In genomic region chr12:12883369-12884001, GRCh38 we compare ENCODE assay signal across 1 cellular context.
A peak's percentile ranks its signal among the peaks of the same experiment; 100 is the strongest.
TF ChIP-seq lines count a peak whose summit lies in the region.

No MANE protein-coding gene starts in this region.

TF ChIP-seq in HEK293, 187 proteins besides CTCF, POLR2A, EP300 and RAD21 (continued from another document and continues in another):
- TF ChIP-seq ZNF629 (tag by site-specific recombination; IDR thresholded peaks at IDR 0.05) (peak; percentile 52; the same call in 1 of the 2 replicates), ZBTB7A (tag by site-specific recombination; IDR thresholded peaks at IDR 0.05; ENCODE audit: low read depth) (no peak), ZNF792 (tag by site-specific recombination; IDR thresholded peaks at IDR 0.05) (no peak), ZNF354C (tag by site-specific recombination; IDR thresholded peaks at IDR 0.05; ENCODE audit: borderline replicate concordance, low read depth) (no peak), ZNF10 (tag by site-specific recombination; IDR thresholded peaks at IDR 0.05) (no peak), ZFP41 (tag by site-specific recombination; IDR thresholded peaks at IDR 0.05; ENCODE audit: borderline replicate concordance) (no peak), SP7 (tag by site-specific recombination; IDR thresholded peaks at IDR 0.05) (peak; percentile 21; the same call in 1 of the 2 replicates), ZNF664 (tag by site-specific recombination; IDR thresholded peaks at IDR 0.05) (no peak), ZIC2 (tag by site-specific recombination; IDR thresholded peaks at IDR 0.05) (no peak), SCRT1 (tag by site-specific recombination; IDR thresholded peaks at IDR 0.05; ENCODE audit: borderline replicate concordance) (no peak), YY1 (tag by site-specific recombination; IDR thresholded peaks at IDR 0.05) (no peak), ZNF76 (tag by site-specific recombination; IDR thresholded peaks at IDR 0.05; ENCODE audit: borderline replicate concordance, low read depth) (no peak), HOXD13 (CRISPR knock-in tag; IDR thresholded peaks at IDR 0.05; ENCODE audit: borderline replicate concordance) (peak; percentile 36; the same call in 1 of the 2 replicates), ZNF202 (tag by site-specific recombination; IDR thresholded peaks at IDR 0.05; ENCODE audit: borderline replicate concordance) (no peak), ZNF280C (tag by site-specific recombination; IDR thresholded peaks at IDR 0.05) (no peak), TRIM28 (IDR thresholded peaks at IDR 0.05; ENCODE audit: borderline replicate concordance, low read length) (peak; percentile 68; the same call in 1 of the 2 replicates), ZNF2 (tag by site-specific recombination; IDR thresholded peaks at IDR 0.05) (no peak), HOXC10 (CRISPR knock-in tag; IDR thresholded peaks at IDR 0.05) (no peak), ZBTB48 (tag by site-specific recombination; IDR thresholded peaks at IDR 0.05) (no peak), ZNF426 (tag by site-specific recombination; IDR thresholded peaks at IDR 0.05) (no peak), ZNF48 (tag by site-specific recombination; IDR thresholded peaks at IDR 0.05) (no peak), PRDM6 (tag by site-specific recombination; IDR thresholded peaks at IDR 0.05) (peak; percentile 98), ZNF394 (tag by site-specific recombination; IDR thresholded peaks at IDR 0.05; ENCODE audit: borderline replicate concordance) (no peak), ZXDB (tag by site-specific recombination; IDR thresholded peaks at IDR 0.05) (peak; percentile 54; the same call in 1 of the 2 replicates), ZNF544 (tag by site-specific recombination; IDR thresholded peaks at IDR 0.05) (no peak), ZNF621 (tag by site-specific recombination; IDR thresholded peaks at IDR 0.05) (no peak), ZNF391 (tag by site-specific recombination; IDR thresholded peaks at IDR 0.05; ENCODE audit: borderline replicate concordance, low read depth) (no peak), ZNF518A (tag by site-specific recombination; conservative IDR thresholded peaks at IDR 0.05; ENCODE audit: low read depth) (no peak), ZFHX2 (tag by site-specific recombination; conservative IDR thresholded peaks at IDR 0.05) (no peak), ZNF19 (tag by site-specific recombination; IDR thresholded peaks at IDR 0.05; ENCODE audit: low read depth) (no peak), ZNF747 (tag by site-specific recombination; IDR thresholded peaks at IDR 0.05) (no peak), GLIS2 (tag by site-specific recombination; IDR thresholded peaks at IDR 0.05) (no peak)
- TF ChIP-seq, protein P1, sequence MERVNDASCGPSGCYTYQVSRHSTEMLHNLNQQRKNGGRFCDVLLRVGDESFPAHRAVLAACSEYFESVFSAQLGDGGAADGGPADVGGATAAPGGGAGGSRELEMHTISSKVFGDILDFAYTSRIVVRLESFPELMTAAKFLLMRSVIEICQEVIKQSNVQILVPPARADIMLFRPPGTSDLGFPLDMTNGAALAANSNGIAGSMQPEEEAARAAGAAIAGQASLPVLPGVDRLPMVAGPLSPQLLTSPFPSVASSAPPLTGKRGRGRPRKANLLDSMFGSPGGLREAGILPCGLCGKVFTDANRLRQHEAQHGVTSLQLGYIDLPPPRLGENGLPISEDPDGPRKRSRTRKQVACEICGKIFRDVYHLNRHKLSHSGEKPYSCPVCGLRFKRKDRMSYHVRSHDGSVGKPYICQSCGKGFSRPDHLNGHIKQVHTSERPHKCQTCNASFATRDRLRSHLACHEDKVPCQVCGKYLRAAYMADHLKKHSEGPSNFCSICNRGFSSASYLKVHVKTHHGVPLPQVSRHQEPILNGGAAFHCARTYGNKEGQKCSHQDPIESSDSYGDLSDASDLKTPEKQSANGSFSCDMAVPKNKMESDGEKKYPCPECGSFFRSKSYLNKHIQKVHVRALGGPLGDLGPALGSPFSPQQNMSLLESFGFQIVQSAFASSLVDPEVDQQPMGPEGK (tag by site-specific recombination; IDR thresholded peaks at IDR 0.05): no peak; the same call in 1 of the 2 replicates
- TF ChIP-seq, protein P2, sequence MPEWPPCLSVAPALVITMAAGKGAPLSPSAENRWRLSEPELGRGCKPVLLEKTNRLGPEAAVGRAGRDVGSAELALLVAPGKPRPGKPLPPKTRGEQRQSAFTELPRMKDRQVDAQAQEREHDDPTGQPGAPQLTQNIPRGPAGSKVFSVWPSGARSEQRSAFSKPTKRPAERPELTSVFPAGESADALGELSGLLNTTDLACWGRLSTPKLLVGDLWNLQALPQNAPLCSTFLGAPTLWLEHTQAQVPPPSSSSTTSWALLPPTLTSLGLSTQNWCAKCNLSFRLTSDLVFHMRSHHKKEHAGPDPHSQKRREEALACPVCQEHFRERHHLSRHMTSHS (tag by site-specific recombination; IDR thresholded peaks at IDR 0.05): no peak
- TF ChIP-seq, protein P3, sequence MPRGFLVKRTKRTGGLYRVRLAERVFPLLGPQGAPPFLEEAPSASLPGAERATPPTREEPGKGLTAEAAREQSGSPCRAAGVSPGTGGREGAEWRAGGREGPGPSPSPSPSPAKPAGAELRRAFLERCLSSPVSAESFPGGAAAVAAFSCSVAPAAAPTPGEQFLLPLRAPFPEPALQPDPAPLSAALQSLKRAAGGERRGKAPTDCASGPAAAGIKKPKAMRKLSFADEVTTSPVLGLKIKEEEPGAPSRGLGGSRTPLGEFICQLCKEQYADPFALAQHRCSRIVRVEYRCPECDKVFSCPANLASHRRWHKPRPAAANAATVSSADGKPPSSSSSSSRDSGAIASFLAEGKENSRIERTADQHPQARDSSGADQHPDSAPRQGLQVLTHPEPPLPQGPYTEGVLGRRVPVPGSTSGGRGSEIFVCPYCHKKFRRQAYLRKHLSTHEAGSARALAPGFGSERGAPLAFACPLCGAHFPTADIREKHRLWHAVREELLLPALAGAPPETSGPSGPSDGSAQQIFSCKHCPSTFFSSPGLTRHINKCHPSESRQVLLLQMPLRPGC (tag by site-specific recombination; IDR thresholded peaks at IDR 0.05): no peak
- TF ChIP-seq, protein P4, sequence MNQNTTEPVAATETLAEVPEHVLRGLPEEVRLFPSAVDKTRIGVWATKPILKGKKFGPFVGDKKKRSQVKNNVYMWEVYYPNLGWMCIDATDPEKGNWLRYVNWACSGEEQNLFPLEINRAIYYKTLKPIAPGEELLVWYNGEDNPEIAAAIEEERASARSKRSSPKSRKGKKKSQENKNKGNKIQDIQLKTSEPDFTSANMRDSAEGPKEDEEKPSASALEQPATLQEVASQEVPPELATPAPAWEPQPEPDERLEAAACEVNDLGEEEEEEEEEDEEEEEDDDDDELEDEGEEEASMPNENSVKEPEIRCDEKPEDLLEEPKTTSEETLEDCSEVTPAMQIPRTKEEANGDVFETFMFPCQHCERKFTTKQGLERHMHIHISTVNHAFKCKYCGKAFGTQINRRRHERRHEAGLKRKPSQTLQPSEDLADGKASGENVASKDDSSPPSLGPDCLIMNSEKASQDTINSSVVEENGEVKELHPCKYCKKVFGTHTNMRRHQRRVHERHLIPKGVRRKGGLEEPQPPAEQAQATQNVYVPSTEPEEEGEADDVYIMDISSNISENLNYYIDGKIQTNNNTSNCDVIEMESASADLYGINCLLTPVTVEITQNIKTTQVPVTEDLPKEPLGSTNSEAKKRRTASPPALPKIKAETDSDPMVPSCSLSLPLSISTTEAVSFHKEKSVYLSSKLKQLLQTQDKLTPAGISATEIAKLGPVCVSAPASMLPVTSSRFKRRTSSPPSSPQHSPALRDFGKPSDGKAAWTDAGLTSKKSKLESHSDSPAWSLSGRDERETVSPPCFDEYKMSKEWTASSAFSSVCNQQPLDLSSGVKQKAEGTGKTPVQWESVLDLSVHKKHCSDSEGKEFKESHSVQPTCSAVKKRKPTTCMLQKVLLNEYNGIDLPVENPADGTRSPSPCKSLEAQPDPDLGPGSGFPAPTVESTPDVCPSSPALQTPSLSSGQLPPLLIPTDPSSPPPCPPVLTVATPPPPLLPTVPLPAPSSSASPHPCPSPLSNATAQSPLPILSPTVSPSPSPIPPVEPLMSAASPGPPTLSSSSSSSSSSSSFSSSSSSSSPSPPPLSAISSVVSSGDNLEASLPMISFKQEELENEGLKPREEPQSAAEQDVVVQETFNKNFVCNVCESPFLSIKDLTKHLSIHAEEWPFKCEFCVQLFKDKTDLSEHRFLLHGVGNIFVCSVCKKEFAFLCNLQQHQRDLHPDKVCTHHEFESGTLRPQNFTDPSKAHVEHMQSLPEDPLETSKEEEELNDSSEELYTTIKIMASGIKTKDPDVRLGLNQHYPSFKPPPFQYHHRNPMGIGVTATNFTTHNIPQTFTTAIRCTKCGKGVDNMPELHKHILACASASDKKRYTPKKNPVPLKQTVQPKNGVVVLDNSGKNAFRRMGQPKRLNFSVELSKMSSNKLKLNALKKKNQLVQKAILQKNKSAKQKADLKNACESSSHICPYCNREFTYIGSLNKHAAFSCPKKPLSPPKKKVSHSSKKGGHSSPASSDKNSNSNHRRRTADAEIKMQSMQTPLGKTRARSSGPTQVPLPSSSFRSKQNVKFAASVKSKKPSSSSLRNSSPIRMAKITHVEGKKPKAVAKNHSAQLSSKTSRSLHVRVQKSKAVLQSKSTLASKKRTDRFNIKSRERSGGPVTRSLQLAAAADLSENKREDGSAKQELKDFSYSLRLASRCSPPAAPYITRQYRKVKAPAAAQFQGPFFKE (tag by site-specific recombination; IDR thresholded peaks at IDR 0.05; ENCODE audit: borderline replicate concordance): no peak
- TF ChIP-seq, protein P5, sequence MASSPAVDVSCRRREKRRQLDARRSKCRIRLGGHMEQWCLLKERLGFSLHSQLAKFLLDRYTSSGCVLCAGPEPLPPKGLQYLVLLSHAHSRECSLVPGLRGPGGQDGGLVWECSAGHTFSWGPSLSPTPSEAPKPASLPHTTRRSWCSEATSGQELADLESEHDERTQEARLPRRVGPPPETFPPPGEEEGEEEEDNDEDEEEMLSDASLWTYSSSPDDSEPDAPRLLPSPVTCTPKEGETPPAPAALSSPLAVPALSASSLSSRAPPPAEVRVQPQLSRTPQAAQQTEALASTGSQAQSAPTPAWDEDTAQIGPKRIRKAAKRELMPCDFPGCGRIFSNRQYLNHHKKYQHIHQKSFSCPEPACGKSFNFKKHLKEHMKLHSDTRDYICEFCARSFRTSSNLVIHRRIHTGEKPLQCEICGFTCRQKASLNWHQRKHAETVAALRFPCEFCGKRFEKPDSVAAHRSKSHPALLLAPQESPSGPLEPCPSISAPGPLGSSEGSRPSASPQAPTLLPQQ (tag by site-specific recombination; IDR thresholded peaks at IDR 0.05): no peak
